18 cellular contexts compared by ENCODE assay signal in genomic region chr4:26311633-26312032, GRCh38. TPM values are rescaled to one million over a fixed set of nuclear protein-coding genes. Genes with fewer than 3 reads are reported as not detected.
DNase-seq lines count a peak whose midpoint lies in the region; ATAC-seq, FAIRE-seq and TF ChIP-seq lines count a peak whose summit lies in the region.
"Had no signal": no experiment of that assay in that cellular context is flagged by ENCODE, and none has a peak within 500 bp of the region (broad histone marks: within the 10 kb centered on the region; RNA-seq: fewer than 3 reads in every experiment).

No MANE protein-coding gene starts in this region.

- H3K4me1 Mint-ChIP-seq in activated CD8-positive, alpha-beta T cell treated with anti-CD3 and anti-CD28 coated beads for 36 hours (ENCODE audit: low read depth), result peaks cover 28% of the 10 kb centered on the region
- H3K4me1 Mint-ChIP-seq in activated CD8-positive, alpha-beta T cell treated with anti-CD3 and anti-CD28 coated beads, Interleukin-2, amount 10 ng/mL, durations not matched to agents 7 days and 5 days (ENCODE audit: low read depth), result peaks cover 32% of the 10 kb centered on the region
- peaks cover 33% of the 10 kb centered on the region for H3K4me1 Mint-ChIP-seq in activated CD4-positive, alpha-beta memory T cell treated with anti-CD3 and anti-CD28 coated beads, Interleukin-2, amount 10 ng/mL, durations not matched to agents 7 days and 5 days
- H3K4me1 Mint-ChIP-seq in CD14-positive monocyte, result peaks cover 5% of the 10 kb centered on the region

- ATAC-seq in activated CD8-positive, alpha-beta T cell treated with anti-CD3 and anti-CD28 coated beads for 36 hours, result peak; percentile 47
- ATAC-seq in activated CD8-positive, alpha-beta T cell treated with anti-CD3 and anti-CD28 coated beads, Interleukin-2, amount 10 ng/mL, durations not matched to agents 7 days and 5 days, result no peak
- ATAC-seq in Right ventricle myocardium superior (ENCODE audit: poor library complexity), result no peak
- ATAC-seq: A549 had no signal

- CTCF ChIA-PET in activated CD8-positive, alpha-beta T cell treated with anti-CD3 and anti-CD28 coated beads for 36 hours (lab: Charles Lee), result no interaction called here
- CTCF ChIA-PET in activated CD8-positive, alpha-beta T cell treated with anti-CD3 and anti-CD28 coated beads, Interleukin-2, amount 10 ng/mL, durations not matched to agents 7 days and 5 days (lab: Charles Lee), result interaction anchor here (0.6 to 2.9 kb wide), 5 partner anchors 9 to 282 kb away, joined by 3 to 8 read pairs (median 4); no protein-coding TSS in a partner anchor
- CTCF ChIA-PET in activated CD4-positive, alpha-beta memory T cell treated with anti-CD3 and anti-CD28 coated beads, Interleukin-2, amount 10 ng/mL, durations not matched to agents 7 days and 5 days (lab: Charles Lee), result no interaction called here

- intact Hi-C loops in activated CD8-positive, alpha-beta T cell treated with anti-CD3 and anti-CD28 coated beads for 36 hours (cut with micrococcal nuclease), result no loop called here
- intact Hi-C loops in CD14-positive monocyte (cut with micrococcal nuclease) (loop anchor here in 1 of 2 donors (10.0 kb wide), 1 partner anchor 97 kb away; no protein-coding TSS in a partner anchor), Right ventricle myocardium superior (cut with DNase I) (no loop called here)

- no peak for TF ChIP-seq POLR2A in GM12891 (IDR thresholded peaks at IDR 0.05; ENCODE audit: low read depth, low read length)

- POLR2A ChIA-PET in activated CD8-positive, alpha-beta T cell treated with anti-CD3 and anti-CD28 coated beads for 36 hours (lab: Charles Lee), result interaction anchor here (0.6 to 1.1 kb wide), 3 partner anchors 33 to 170 kb away, joined by 3 read pairs; no protein-coding TSS in a partner anchor
- POLR2A ChIA-PET in activated CD8-positive, alpha-beta T cell treated with anti-CD3 and anti-CD28 coated beads, Interleukin-2, amount 10 ng/mL, durations not matched to agents 7 days and 5 days (lab: Charles Lee), result interaction anchor here (1.3 kb wide), 1 partner anchor 9 kb away, joined by 4 read pairs; no protein-coding TSS in a partner anchor
- POLR2A ChIA-PET in activated CD4-positive, alpha-beta memory T cell treated with anti-CD3 and anti-CD28 coated beads, Interleukin-2, amount 10 ng/mL, durations not matched to agents 7 days and 5 days (lab: Charles Lee), result interaction anchor here (0.6 to 1.9 kb wide), 6 partner anchors 10 to 237 kb away, joined by 3 to 5 read pairs (median 4); no protein-coding TSS in a partner anchor

- H3K36me3 Mint-ChIP-seq in activated CD8-positive, alpha-beta T cell treated with anti-CD3 and anti-CD28 coated beads for 36 hours (ENCODE audit: low read depth), result peaks cover 15% of the 10 kb centered on the region
- peaks cover 20% of the 10 kb centered on the region for H3K36me3 Mint-ChIP-seq in activated CD8-positive, alpha-beta T cell treated with anti-CD3 and anti-CD28 coated beads, Interleukin-2, amount 10 ng/mL, durations not matched to agents 7 days and 5 days (ENCODE audit: low read depth)
- peaks cover 16% of the 10 kb centered on the region for H3K36me3 Mint-ChIP-seq in activated CD4-positive, alpha-beta memory T cell treated with anti-CD3 and anti-CD28 coated beads, Interleukin-2, amount 10 ng/mL, durations not matched to agents 7 days and 5 days (ENCODE audit: low read depth)
- H3K36me3 Mint-ChIP-seq in CD14-positive monocyte, result peaks cover 0 to 8% of the 10 kb centered on the region in 2 donors

- peak; percentile 47 for FAIRE-seq in GM12891 (lab: Jason Lieb, UNC)
- FAIRE-seq: A549, D721Med, HepG2 had no signal

- no peak overlapping the region for H3K4me3 Mint-ChIP-seq in activated CD8-positive, alpha-beta T cell treated with anti-CD3 and anti-CD28 coated beads for 36 hours
- no peak overlapping the region for H3K4me3 Mint-ChIP-seq in activated CD8-positive, alpha-beta T cell treated with anti-CD3 and anti-CD28 coated beads, Interleukin-2, amount 10 ng/mL, durations not matched to agents 7 days and 5 days
- no peak overlapping the region for H3K4me3 Mint-ChIP-seq in activated CD4-positive, alpha-beta memory T cell treated with anti-CD3 and anti-CD28 coated beads, Interleukin-2, amount 10 ng/mL, durations not matched to agents 7 days and 5 days
- no peak overlapping the region for H3K4me3 Mint-ChIP-seq in CD14-positive monocyte
- H3K4me3 Mint-ChIP-seq: CD4-positive, alpha-beta T cell; H9 had no signal

- peak; percentile 32 for DNase-seq in activated CD8-positive, alpha-beta T cell treated with anti-CD3 and anti-CD28 coated beads for 36 hours
- no peak for DNase-seq in activated CD8-positive, alpha-beta T cell treated with anti-CD3 and anti-CD28 coated beads, Interleukin-2, amount 10 ng/mL, durations not matched to agents 7 days and 5 days
- DNase-seq in GM12891 (ENCODE audit: insufficient read length, low spot score) (no peak), germinal center (ENCODE audit: low spot score) (peak; percentile 12), NCI-H345 treated with DMSO at 0.1 percent for 48 hours (lab: John Stamatoyannopoulos, UW; ENCODE audit: unreplicated experiment) (no peak), CD14-positive monocyte (ENCODE audit: low spot score) (no peak), Right ventricle myocardium superior (no peak)
- no peak for DNase-seq in activated CD4-positive, alpha-beta memory T cell treated with anti-CD3 and anti-CD28 coated beads, Interleukin-2, amount 10 ng/mL, durations not matched to agents 7 days and 5 days
- DNase-seq: CD4-positive, alpha-beta T cell; DMS79 treated with DMSO at 0.1 percent for 48 hours; H9; MG63; NCI-H1092 treated with DMSO at 0.1 percent for 48 hours; NCI-H1694; NCI-H345 had no signal

- no peak for TF ChIP-seq CTCF in activated CD8-positive, alpha-beta T cell treated with anti-CD3 and anti-CD28 coated beads for 36 hours (IDR thresholded peaks at IDR 0.05)
- no peak for TF ChIP-seq CTCF in CD14-positive monocyte (IDR thresholded peaks at IDR 0.05)

- no peaks in the 10 kb centered on the region for H3K27me3 Mint-ChIP-seq in activated CD8-positive, alpha-beta T cell treated with anti-CD3 and anti-CD28 coated beads for 36 hours
- no peaks in the 10 kb centered on the region for H3K27me3 Mint-ChIP-seq in activated CD8-positive, alpha-beta T cell treated with anti-CD3 and anti-CD28 coated beads, Interleukin-2, amount 10 ng/mL, durations not matched to agents 7 days and 5 days (ENCODE audit: low read depth)
- no peaks in the 10 kb centered on the region for H3K27me3 Mint-ChIP-seq in activated CD4-positive, alpha-beta memory T cell treated with anti-CD3 and anti-CD28 coated beads, Interleukin-2, amount 10 ng/mL, durations not matched to agents 7 days and 5 days
- H3K27me3 Mint-ChIP-seq in CD14-positive monocyte (ENCODE audit: low read depth in 3 of 3), result peaks cover 0 to 3% (median 0%) of the 10 kb centered on the region in 3 donors
- H3K27me3 Mint-ChIP-seq: CD4-positive, alpha-beta T cell had no signal

- H3K9me3 Mint-ChIP-seq in activated CD8-positive, alpha-beta T cell treated with anti-CD3 and anti-CD28 coated beads for 36 hours, result peaks cover 19% of the 10 kb centered on the region
- H3K9me3 Mint-ChIP-seq in activated CD8-positive, alpha-beta T cell treated with anti-CD3 and anti-CD28 coated beads, Interleukin-2, amount 10 ng/mL, durations not matched to agents 7 days and 5 days (ENCODE audit: insufficient read depth), result peaks cover 12% of the 10 kb centered on the region
- H3K9me3 Mint-ChIP-seq in activated CD4-positive, alpha-beta memory T cell treated with anti-CD3 and anti-CD28 coated beads, Interleukin-2, amount 10 ng/mL, durations not matched to agents 7 days and 5 days, result peaks cover 15% of the 10 kb centered on the region
- peaks cover 11 to 24% (median 22%) of the 10 kb centered on the region in 7 donors for H3K9me3 Mint-ChIP-seq in CD14-positive monocyte

- H3K27ac Mint-ChIP-seq in activated CD8-positive, alpha-beta T cell treated with anti-CD3 and anti-CD28 coated beads for 36 hours, result peak overlapping the region; percentile 90
- H3K27ac Mint-ChIP-seq in activated CD8-positive, alpha-beta T cell treated with anti-CD3 and anti-CD28 coated beads, Interleukin-2, amount 10 ng/mL, durations not matched to agents 7 days and 5 days, result no peak overlapping the region
- H3K27ac Mint-ChIP-seq in activated CD4-positive, alpha-beta memory T cell treated with anti-CD3 and anti-CD28 coated beads, Interleukin-2, amount 10 ng/mL, durations not matched to agents 7 days and 5 days, result peak overlapping the region; percentile 69
- H3K27ac Mint-ChIP-seq in CD14-positive monocyte, result no peak overlapping the region
- H3K27ac Mint-ChIP-seq: CD4-positive, alpha-beta T cell; H9 had no signal

TF ChIP-seq in GM12891, 5 proteins besides CTCF, POLR2A, EP300 and RAD21:
- TF ChIP-seq POU2F2 (IDR thresholded peaks at IDR 0.05; ENCODE audit: low read depth, low read length) (no peak), SPI1 (IDR thresholded peaks at IDR 0.05; ENCODE audit: low read depth, low read length) (no peak), POLR2AphosphoS5 (IDR thresholded peaks at IDR 0.05; ENCODE audit: low read depth, low read length) (no peak), TAF1 (IDR thresholded peaks at IDR 0.05; ENCODE audit: low read depth, low read length) (no peak), PAX5 (IDR thresholded peaks at IDR 0.05; ENCODE audit: insufficient read depth, low read length, severe bottlenecking) (no peak)

RNA-seq across cellular contexts. Expression of gene RBPJ, which starts 9.2 kb away (rescaled TPM):
- 100 to 1,000 TPM; 150 to 151 TPM for total RNA-seq in activated CD8-positive, alpha-beta T cell treated with anti-CD3 and anti-CD28 coated beads for 36 hours
- 10 to 100 TPM; 61.7 to 72.3 TPM for total RNA-seq in activated CD8-positive, alpha-beta T cell treated with anti-CD3 and anti-CD28 coated beads, Interleukin-2, amount 10 ng/mL, durations not matched to agents 7 days and 5 days
- 30.5 TPM for polyA plus RNA-seq in GM12891 (2012; ENCODE audit: low read depth, missing spikeins)
- total RNA-seq in activated CD4-positive, alpha-beta memory T cell treated with anti-CD3 and anti-CD28 coated beads, Interleukin-2, amount 10 ng/mL, durations not matched to agents 7 days and 5 days, result 100 to 1,000 TPM; 137 to 144 TPM
- 100 to 1,000 TPM; 128 to 177 TPM for polyA plus RNA-seq in CD14-positive monocyte
- total RNA-seq in Right ventricle myocardium superior, result 44.2 TPM

Comparison
In these comparisons a context has a peak if more than half of its experiments do, and no peak if none do; other contexts are left out.
1. DNase-seq: peak in activated CD8-positive, alpha-beta T cell treated with anti-CD3 and anti-CD28 coated beads for 36 hours (single experiment) and germinal center (single experiment); none in activated CD8-positive, alpha-beta T cell treated with anti-CD3 and anti-CD28 coated beads, Interleukin-2, amount 10 ng/mL, durations not matched to agents 7 days and 5 days (single experiment), GM12891 (single experiment), activated CD4-positive, alpha-beta memory T cell treated with anti-CD3 and anti-CD28 coated beads, Interleukin-2, amount 10 ng/mL, durations not matched to agents 7 days and 5 days (single experiment), NCI-H345 treated with DMSO at 0.1 percent for 48 hours (single experiment), CD14-positive monocyte (single experiment) and Right ventricle myocardium superior (single experiment).
2. H3K27ac Mint-ChIP-seq: peak in activated CD8-positive, alpha-beta T cell treated with anti-CD3 and anti-CD28 coated beads for 36 hours (single experiment) and activated CD4-positive, alpha-beta memory T cell treated with anti-CD3 and anti-CD28 coated beads, Interleukin-2, amount 10 ng/mL, durations not matched to agents 7 days and 5 days (single experiment); none in activated CD8-positive, alpha-beta T cell treated with anti-CD3 and anti-CD28 coated beads, Interleukin-2, amount 10 ng/mL, durations not matched to agents 7 days and 5 days (single experiment) and CD14-positive monocyte (0 of 7).